8 cellular contexts compared by ENCODE assay signal in genomic region chr5:177447611-177448243, GRCh38. TPM values are rescaled to one million over a fixed set of nuclear protein-coding genes. Genes with fewer than 3 reads are reported as not detected.
DNase-seq lines count a peak whose midpoint lies in the region; ATAC-seq, FAIRE-seq and TF ChIP-seq lines count a peak whose summit lies in the region.

No MANE protein-coding gene starts in this region.

- H3K9ac ChIP-seq in OCI-LY3 (ENCODE audit: low read length): no peak overlapping the region

- H3K27me3 ChIP-seq in OCI-LY3 (ENCODE audit: low read depth, low read length) (no peaks in the 10 kb centered on the region), bronchial epithelial cell (ENCODE audit: control insufficient read depth, insufficient read depth, low read length) (no peaks in the 10 kb centered on the region)

- TF ChIP-seq CTCF in OCI-LY3 (IDR thresholded peaks at IDR 0.05; ENCODE audit: low read depth, low read length) (no peak), bronchial epithelial cell (IDR thresholded peaks at IDR 0.05; ENCODE audit: insufficient read depth, low read length, severe bottlenecking) (no peak)

- H3K4me1 ChIP-seq in OCI-LY3 (ENCODE audit: low read length): peaks cover 35% of the 10 kb centered on the region

- H2AFZ ChIP-seq in OCI-LY3 (ENCODE audit: low read depth, low read length): no peak overlapping the region

- no peak for FAIRE-seq in bronchial epithelial cell (lab: Jason Lieb, UNC)

- H3K27ac ChIP-seq in OCI-LY3 (ENCODE audit: low read length): no peak overlapping the region

- H3K36me3 ChIP-seq in OCI-LY3 (replicated peaks; ENCODE audit: low read depth, low read length) (no peaks in the 10 kb centered on the region), bronchial epithelial cell (ENCODE audit: control insufficient read depth, insufficient read depth, low read length) (no peaks in the 10 kb centered on the region)

- DNase-seq in A172 (ENCODE audit: low spot score) (peak; percentile 99), G401 (ENCODE audit: low spot score) (peak; percentile 36), bronchial epithelial cell (ENCODE audit: low read depth) (peak; percentile 66), kidney tubule cell (ENCODE audit: low spot score) (peak; percentile 98), superior temporal gyrus (ENCODE audit: extremely low spot score) (peak; percentile 92)

- no peaks in the 10 kb centered on the region for H3K79me2 ChIP-seq in OCI-LY3 (ENCODE audit: low read length)

- 0 out of 2 replicates have a peak, but pooled peaks cover 2% of the 10 kb centered on the region for H4K20me1 ChIP-seq in OCI-LY3 (ENCODE audit: insufficient read depth, low read length)

- ATAC-seq in GM21390 (IDR thresholded peaks at IDR 0.05; ENCODE audit: unreplicated experiment) (no peak), HG03432 (IDR thresholded peaks at IDR 0.05; ENCODE audit: unreplicated experiment) (no peak)

- in situ Hi-C loops in G401 (cut with HindIII; ENCODE audit: low sequenced_read_pairs): loop anchor here (5.0 to 10.0 kb wide), 2 partner anchors 40 to 103 kb away; partner anchors contain the start of gene F12

- H3K9me3 ChIP-seq in OCI-LY3 (ENCODE audit: insufficient read depth, low read length): no peaks in the 10 kb centered on the region

- peak overlapping the region; percentile 58 for H3K4me3 ChIP-seq in OCI-LY3 (ENCODE audit: low read length)
- H3K4me3 ChIP-seq in bronchial epithelial cell (ENCODE audit: low read depth, low read length): peak overlapping the region; percentile 48

- H3K4me2 ChIP-seq in OCI-LY3 (ENCODE audit: low read length): peak overlapping the region; percentile 64

RNA-seq across cellular contexts. Expression of gene PRR7, which starts 1.1 kb away (rescaled TPM):
- total RNA-seq in A172 (2014; rRNA removed; shearing (Covaris generic)): 58.8 and 72.4 TPM in 2 replicates
- 19.5 and 30.8 TPM in 2 replicates for total RNA-seq in G401 (2014; rRNA removed; shearing (Covaris generic))
- 3.1 and 5.0 TPM in 2 replicates for total RNA-seq in bronchial epithelial cell

RNA-seq across cellular contexts. Expression of gene GRK6, which starts 21.3 kb away (rescaled TPM):
- total RNA-seq in A172 (2014; rRNA removed; shearing (Covaris generic)): 59.3 and 67.6 TPM in 2 replicates
- 58.6 and 62.3 TPM in 2 replicates for total RNA-seq in G401 (2014; rRNA removed; shearing (Covaris generic))
- 22.9 and 41.1 TPM in 2 replicates for total RNA-seq in bronchial epithelial cell

RNA-seq across cellular contexts. Expression of gene DBN1, which starts 25.7 kb away (rescaled TPM):
- total RNA-seq in A172 (2014; rRNA removed; shearing (Covaris generic)): 343 and 354 TPM in 2 replicates
- total RNA-seq in G401 (2014; rRNA removed; shearing (Covaris generic)): 295 and 370 TPM in 2 replicates
- total RNA-seq in bronchial epithelial cell: 58.7 and 71.7 TPM in 2 replicates

RNA-seq across cellular contexts. Expression of gene F12, which starts 38.4 kb away (rescaled TPM):
- 5.6 and 11.3 TPM in 2 replicates for total RNA-seq in A172 (2014; rRNA removed; shearing (Covaris generic))
- 3.1 and 11.4 TPM in 2 replicates for total RNA-seq in G401 (2014; rRNA removed; shearing (Covaris generic))
- total RNA-seq in bronchial epithelial cell: 5.0 and 7.9 TPM in 2 replicates

RNA-seq across cellular contexts. Expression of gene PFN3, which starts 47.3 kb away (rescaled TPM):
- not detected in 2 replicates for total RNA-seq in A172 (2014; rRNA removed; shearing (Covaris generic))
- total RNA-seq in G401 (2014; rRNA removed; shearing (Covaris generic)): not detected in 2 replicates
- not detected in 2 replicates for total RNA-seq in bronchial epithelial cell

Comparison
In these comparisons a context has a peak if more than half of its experiments do, and no peak if none do; other contexts are left out.
1. DNase-seq: peak in every context shown above with its lines; median percentile 99 in A172; 98 in kidney tubule cell; 92 in superior temporal gyrus; 66 in bronchial epithelial cell; 36 in G401.